Comparison of ENCODE assay signal across 10 cellular contexts in the genomic region with DNA sequence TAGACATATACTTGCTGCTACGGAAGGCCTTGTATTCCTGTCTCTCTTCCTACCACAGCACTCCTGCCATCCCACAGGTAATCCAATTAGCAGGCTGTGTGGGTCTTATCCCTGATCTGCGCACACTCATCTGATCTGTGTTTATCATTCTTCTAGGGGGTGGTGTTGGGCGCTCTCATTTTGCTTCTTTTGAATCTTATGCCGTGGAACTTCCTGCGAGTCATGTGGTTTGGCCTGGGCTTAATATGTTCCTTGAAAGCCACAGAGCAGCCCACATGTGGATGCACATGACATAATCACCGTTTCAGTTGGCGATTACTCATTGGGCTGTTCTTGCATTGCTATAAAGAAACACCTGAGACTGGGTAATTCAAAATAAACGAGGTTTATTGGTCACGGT. TPM values are rescaled to one million over a fixed set of nuclear protein-coding genes. Genes with fewer than 3 reads are reported as not detected.
DNase-seq lines count a peak whose midpoint lies in the region; ATAC-seq and TF ChIP-seq lines count a peak whose summit lies in the region.
"Had no signal": no experiment of that assay in that cellular context is flagged by ENCODE, and none has a peak within 500 bp of the region (broad histone marks: within the 10 kb centered on the region; RNA-seq: fewer than 3 reads in every experiment).

No MANE protein-coding gene starts in this region.

- no peak overlapping the region for H3K27ac ChIP-seq in testis
- H3K27ac ChIP-seq: parathyroid adenoma had no signal

- WGBS in testis, 2 donors, result 76 to 77% methylated on average over 9 of the region's 9 CpGs

- H3K36me3 ChIP-seq in testis (ENCODE audit: low read depth, missing control alignments), result no peaks in the 10 kb centered on the region

- TF ChIP-seq POLR2A in testis (IDR thresholded peaks at IDR 0.05), result no peak

- peaks cover 10 to 13% of the 10 kb centered on the region in 2 donors for H3K36me3 Mint-ChIP-seq in activated T-cell treated with anti-CD3 and anti-CD28 coated beads, Interleukin-2, amount 50 U/mL, for 72 hours (ENCODE audit: insufficient read depth in 2 of 2)
- peaks cover 11 to 23% (median 22%) of the 10 kb centered on the region in 3 donors for H3K36me3 Mint-ChIP-seq in immature natural killer cell

- H3K4me3 ChIP-seq in testis, result no peak overlapping the region

- H3K9me3 Mint-ChIP-seq in activated T-cell treated with anti-CD3 and anti-CD28 coated beads, Interleukin-2, amount 50 U/mL, for 72 hours, result peaks cover 0 to 3% of the 10 kb centered on the region in 2 donors
- H3K9me3 Mint-ChIP-seq in immature natural killer cell, result peaks cover 0 to 3% (median 0%) of the 10 kb centered on the region in 6 donors

- H3K27me3 Mint-ChIP-seq in activated T-cell treated with anti-CD3 and anti-CD28 coated beads, Interleukin-2, amount 50 U/mL, for 72 hours (ENCODE audit: low read depth), result no peaks in the 10 kb centered on the region
- peaks cover 39 to 64% (median 53%) of the 10 kb centered on the region in 3 donors for H3K27me3 Mint-ChIP-seq in immature natural killer cell (ENCODE audit: low read depth in 3 of 3)

- peak overlapping the region; percentile 59 to 66 for H3K4me3 Mint-ChIP-seq in activated T-cell treated with anti-CD3 and anti-CD28 coated beads, Interleukin-2, amount 50 U/mL, for 72 hours
- H3K4me3 Mint-ChIP-seq in immature natural killer cell, result peak overlapping the region; percentile 65 to 91 (median 89)

- intact Hi-C loops in cardiac septum (cut with DNase I), result loop anchor here (10.0 kb wide), 1 partner anchor 280 kb away; no protein-coding TSS in a partner anchor
- intact Hi-C loops in testis (cut with DNase I; ENCODE audit: low total_unique reads), result no loop called here

- H3K27me3 ChIP-seq in testis, result no peaks in the 10 kb centered on the region

- TF ChIP-seq CTCF in testis (IDR thresholded peaks at IDR 0.05), result no peak

- H3K4me1 ChIP-seq in testis, result peaks cover 5% of the 10 kb centered on the region
- H3K4me1 ChIP-seq: parathyroid adenoma had no signal

- peaks cover 80% of the 10 kb centered on the region for H3K4me1 Mint-ChIP-seq in activated T-cell treated with anti-CD3 and anti-CD28 coated beads, Interleukin-2, amount 50 U/mL, for 72 hours (ENCODE audit: low read depth)
- peaks cover 88 to 96% of the 10 kb centered on the region in 2 donors for H3K4me1 Mint-ChIP-seq in immature natural killer cell

- peak overlapping the region; percentile 78 for H3K27ac Mint-ChIP-seq in activated T-cell treated with anti-CD3 and anti-CD28 coated beads, Interleukin-2, amount 50 U/mL, for 72 hours
- peak overlapping the region; percentile 90 to 98 (median 95) for H3K27ac Mint-ChIP-seq in immature natural killer cell

- H3K9me3 ChIP-seq in testis, result no peaks in the 10 kb centered on the region

- DNase-seq in AG08396 (ENCODE audit: low spot score) (peak; percentile 81), NAMALWA (ENCODE audit: low spot score) (peak; percentile 37), immature natural killer cell (peak; percentile 76 to 81 (median 81)), cardiac septum (ENCODE audit: low spot score) (no peak), UCSD-AML1 (lab: John Stamatoyannopoulos, UW; ENCODE audit: unreplicated experiment) (no peak), testis (no peak)
- peak; percentile 82 to 86 for DNase-seq in activated T-cell treated with anti-CD3 and anti-CD28 coated beads, Interleukin-2, amount 50 U/mL, for 72 hours

- peak; percentile 67 to 72 for ATAC-seq in activated T-cell treated with anti-CD3 and anti-CD28 coated beads, Interleukin-2, amount 50 U/mL, for 72 hours (replicated peaks in 1 of 2)
- ATAC-seq in HG02571 (IDR thresholded peaks at IDR 0.05; ENCODE audit: unreplicated experiment), result no peak

RNA-seq across cellular contexts. Expression of a gene that starts 7.5 kb away (rescaled TPM):
- total RNA-seq in activated T-cell treated with anti-CD3 and anti-CD28 coated beads, Interleukin-2, amount 50 U/mL, for 72 hours, result 10 to 100 TPM; 39.2 to 48.9 TPM
- polyA plus RNA-seq in immature natural killer cell (100 to 1,000 TPM in 1 of 3 donors, 10 to 100 TPM in 2; 37.4 to 153 (median 64.8) TPM), testis (ENCODE audit: insufficient read depth, low read depth, low replicate concordance) (13.2 TPM)
- total RNA-seq in cardiac septum (9.7 TPM), testis (10 to 100 TPM; 16.4 to 21.6 TPM)

RNA-seq across cellular contexts. Expression of a gene that starts 54.1 kb away (rescaled TPM):
- 1 to 10 TPM in 1 of 2 donors, under 1 TPM in 1; 0.36 to 1.1 TPM for total RNA-seq in activated T-cell treated with anti-CD3 and anti-CD28 coated beads, Interleukin-2, amount 50 U/mL, for 72 hours
- polyA plus RNA-seq in immature natural killer cell (1 to 10 TPM in 1 of 3 donors, under 1 TPM in 2; 0.40 to 1.0 (median 0.44) TPM), testis (ENCODE audit: insufficient read depth, low read depth, low replicate concordance) (2.7 TPM)
- total RNA-seq in cardiac septum (not detected), testis (1 to 10 TPM; 1.5 to 2.3 TPM)
- total RNA-seq: HT-29 had no signal

Comparison
In these comparisons a context has a peak if more than half of its experiments do, and no peak if none do; other contexts are left out.
1. DNase-seq: peak in AG08396 (single experiment), NAMALWA (single experiment), activated T-cell treated with anti-CD3 and anti-CD28 coated beads, Interleukin-2, amount 50 U/mL, for 72 hours (2 of 2) and immature natural killer cell (3 of 3); none in cardiac septum (single experiment), UCSD-AML1 (single experiment) and testis (single experiment).